In genomic region chr9:128552744-128553221, GRCh38 we compare ENCODE assay signal across 1 cellular context.
TF ChIP-seq lines count a peak whose summit lies in the region.

No MANE protein-coding gene starts in this region.

TF ChIP-seq in K562, 482 proteins besides CTCF, POLR2A, EP300 and RAD21 (continued from another document and continues in another):
- no peak for TF ChIP-seq PML (IDR thresholded peaks at IDR 0.05; ENCODE audit: low read length)
- no peak for TF ChIP-seq NFATC3 (IDR thresholded peaks at IDR 0.05)
- TF ChIP-seq MYNN (IDR thresholded peaks at IDR 0.05), result no peak
- no peak for TF ChIP-seq MYNN (CRISPR knock-in tag; IDR thresholded peaks at IDR 0.05)
- TF ChIP-seq FIP1L1 (IDR thresholded peaks at IDR 0.05; ENCODE audit: low read depth, low read length, poor library complexity, severe bottlenecking), result peak; percentile 89
- no peak for TF ChIP-seq ZNF609 (CRISPR knock-in tag; IDR thresholded peaks at IDR 0.05; ENCODE audit: borderline replicate concordance)
- no peak for TF ChIP-seq ZNF174 (CRISPR knock-in tag; IDR thresholded peaks at IDR 0.05)
- no peak for TF ChIP-seq NCOR1 (IDR thresholded peaks at IDR 0.05)
- TF ChIP-seq, protein P1, sequence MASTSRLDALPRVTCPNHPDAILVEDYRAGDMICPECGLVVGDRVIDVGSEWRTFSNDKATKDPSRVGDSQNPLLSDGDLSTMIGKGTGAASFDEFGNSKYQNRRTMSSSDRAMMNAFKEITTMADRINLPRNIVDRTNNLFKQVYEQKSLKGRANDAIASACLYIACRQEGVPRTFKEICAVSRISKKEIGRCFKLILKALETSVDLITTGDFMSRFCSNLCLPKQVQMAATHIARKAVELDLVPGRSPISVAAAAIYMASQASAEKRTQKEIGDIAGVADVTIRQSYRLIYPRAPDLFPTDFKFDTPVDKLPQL (IDR thresholded peaks at IDR 0.05; ENCODE audit: extremely low read depth, insufficient read length), result no peak
- no peak for TF ChIP-seq GABPB1 (CRISPR knock-in tag; IDR thresholded peaks at IDR 0.05)
- TF ChIP-seq ILF3 (IDR thresholded peaks at IDR 0.05; ENCODE audit: borderline replicate concordance), result no peak
- TF ChIP-seq NUFIP1 (IDR thresholded peaks at IDR 0.05; ENCODE audit: partially characterized antibody), result no peak
- TF ChIP-seq, protein P2, sequence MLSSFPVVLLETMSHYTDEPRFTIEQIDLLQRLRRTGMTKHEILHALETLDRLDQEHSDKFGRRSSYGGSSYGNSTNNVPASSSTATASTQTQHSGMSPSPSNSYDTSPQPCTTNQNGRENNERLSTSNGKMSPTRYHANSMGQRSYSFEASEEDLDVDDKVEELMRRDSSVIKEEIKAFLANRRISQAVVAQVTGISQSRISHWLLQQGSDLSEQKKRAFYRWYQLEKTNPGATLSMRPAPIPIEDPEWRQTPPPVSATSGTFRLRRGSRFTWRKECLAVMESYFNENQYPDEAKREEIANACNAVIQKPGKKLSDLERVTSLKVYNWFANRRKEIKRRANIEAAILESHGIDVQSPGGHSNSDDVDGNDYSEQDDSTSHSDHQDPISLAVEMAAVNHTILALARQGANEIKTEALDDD (IDR thresholded peaks at IDR 0.05), result no peak
- no peak for TF ChIP-seq CBX3 (IDR thresholded peaks at IDR 0.05; ENCODE audit: borderline replicate concordance in 1 of 2, low read length in 2 of 2)
- TF ChIP-seq ETV1 (tag; conservative IDR thresholded peaks at IDR 0.05; ENCODE audit: low read depth), result no peak
- TF ChIP-seq NFRKB (IDR thresholded peaks at IDR 0.05; ENCODE audit: low read depth), result no peak
- peak; percentile 73 for TF ChIP-seq PCBP1 (IDR thresholded peaks at IDR 0.05; ENCODE audit: low read depth, low read length, poor library complexity, severe bottlenecking)
- no peak for TF ChIP-seq NFYB (IDR thresholded peaks at IDR 0.05; ENCODE audit: extremely low read depth, insufficient read length)
- no peak for TF ChIP-seq THRAP3 (IDR thresholded peaks at IDR 0.05; ENCODE audit: borderline replicate concordance)
- no peak for TF ChIP-seq MAFF (IDR thresholded peaks at IDR 0.05; ENCODE audit: low read length)
- TF ChIP-seq ERF (CRISPR knock-in tag; IDR thresholded peaks at IDR 0.05), result no peak
- no peak for TF ChIP-seq ZNF311 (CRISPR knock-in tag; IDR thresholded peaks at IDR 0.05)
- no peak for TF ChIP-seq CXXC5 (CRISPR knock-in tag; IDR thresholded peaks at IDR 0.05)
- no peak for TF ChIP-seq MYBL2 (IDR thresholded peaks at IDR 0.05; ENCODE audit: low read depth)
- TF ChIP-seq MYBL2 (CRISPR knock-in tag; IDR thresholded peaks at IDR 0.05; ENCODE audit: borderline replicate concordance), result no peak
- no peak for TF ChIP-seq SMARCE1 (IDR thresholded peaks at IDR 0.05)
- TF ChIP-seq CCAR2 (IDR thresholded peaks at IDR 0.05; ENCODE audit: low read depth, low read length), result no peak
- no peak for TF ChIP-seq FOXM1 (IDR thresholded peaks at IDR 0.05; ENCODE audit: low read depth)
- TF ChIP-seq FOXM1 (CRISPR knock-in tag; IDR thresholded peaks at IDR 0.05; ENCODE audit: low read depth), result no peak
- no peak for TF ChIP-seq PTRF (tag; IDR thresholded peaks at IDR 0.05)
- no peak for TF ChIP-seq MLLT1 (IDR thresholded peaks at IDR 0.05)
- TF ChIP-seq HNRNPUL1 (IDR thresholded peaks at IDR 0.05; ENCODE audit: low read length), result no peak
- no peak for TF ChIP-seq ZHX1 (conservative IDR thresholded peaks at IDR 0.05; ENCODE audit: low read length)
- TF ChIP-seq JUND (IDR thresholded peaks at IDR 0.05; ENCODE audit: borderline replicate concordance, low read depth, low read length), result no peak
- TF ChIP-seq JUND (tag; IDR thresholded peaks at IDR 0.05; ENCODE audit: borderline replicate concordance, low read depth, low read length), result no peak
- TF ChIP-seq BCOR (IDR thresholded peaks at IDR 0.05), result no peak
- no peak for TF ChIP-seq ZBTB5 (IDR thresholded peaks at IDR 0.05)
- TF ChIP-seq ZBTB40 (IDR thresholded peaks at IDR 0.05), result no peak
- no peak for TF ChIP-seq ZBTB40 (CRISPR knock-in tag; IDR thresholded peaks at IDR 0.05)
- no peak for TF ChIP-seq DPF2 (IDR thresholded peaks at IDR 0.05)
- no peak; the same call in 1 of the 2 replicates for TF ChIP-seq PHTF2 (CRISPR knock-in tag; IDR thresholded peaks at IDR 0.05)
- 0 out of 2 replicates have a peak, but pooled peaks have one; percentile 82 for TF ChIP-seq ZNF282 (CRISPR knock-in tag; IDR thresholded peaks at IDR 0.05)
- TF ChIP-seq GATA2 (CRISPR knock-in tag; IDR thresholded peaks at IDR 0.05), result no peak
- TF ChIP-seq DMBX1 (CRISPR knock-in tag; IDR thresholded peaks at IDR 0.05; ENCODE audit: borderline replicate concordance), result no peak
- TF ChIP-seq RBM25 (IDR thresholded peaks at IDR 0.05; ENCODE audit: low read depth, low read length, severe bottlenecking), result peak; percentile 33
- no peak for TF ChIP-seq BCL6 (CRISPR knock-in tag; IDR thresholded peaks at IDR 0.05)
- no peak; a peak in 1 of 4 replicates for TF ChIP-seq NONO (IDR thresholded peaks at IDR 0.05; ENCODE audit: low read depth in 2 of 2, low read length in 1 of 2)
